In the genomic region with DNA sequence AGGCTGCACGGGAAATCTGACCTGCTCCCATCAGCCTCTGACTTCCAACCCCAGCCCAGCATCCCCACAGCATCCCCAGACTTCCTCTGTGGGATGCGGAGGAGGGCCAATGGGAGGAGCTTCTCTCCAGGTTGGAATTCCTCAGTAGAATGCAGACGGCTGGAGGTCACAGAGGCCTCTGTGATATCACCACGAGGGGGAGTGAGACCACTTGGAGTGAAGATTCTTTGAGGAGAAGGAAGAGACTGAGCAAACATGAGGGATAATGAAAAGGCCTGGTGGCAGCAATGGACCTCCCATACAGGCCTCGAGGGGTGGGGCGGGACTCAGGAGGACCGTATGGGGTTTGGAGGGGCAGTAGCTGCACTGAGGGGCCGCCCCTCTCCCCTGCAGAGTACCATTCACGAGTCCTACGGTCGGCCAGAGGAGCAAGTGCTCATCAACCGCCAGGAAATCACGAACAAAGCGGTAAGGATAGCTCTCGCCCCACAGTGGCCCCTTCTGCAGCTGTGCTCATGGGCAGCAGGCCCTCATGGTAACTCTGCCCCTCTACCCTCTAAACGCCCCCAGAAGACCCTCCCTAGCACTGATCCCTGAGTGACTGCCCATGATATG, we compare ENCODE assay signal across 8 cellular contexts. TPM values are rescaled to one million over a fixed set of nuclear protein-coding genes. Genes with fewer than 3 reads are reported as not detected.
DNase-seq lines count a peak whose midpoint lies in the region; ATAC-seq and TF ChIP-seq lines count a peak whose summit lies in the region.

A gene (plus strand): TSS at position 230 of the 615 bp plus-strand sequence. CDS start 26 bp downstream, at position 256.

- no peak within 1 kb of the TSS for H3K4me3 Mint-ChIP-seq in activated CD4-positive, alpha-beta memory T cell treated with anti-CD3 and anti-CD28 coated beads for 36 hours

- H3K9me3 ChIP-seq in DND-41 (ENCODE audit: insufficient read depth, low read length, severe bottlenecking) = no peaks in the 10 kb centered on the region
- no peaks in the 10 kb centered on the region for H3K9me3 ChIP-seq in mammary epithelial cell (replicated peaks; ENCODE audit: insufficient read depth, low read length)

- H3K36me3 ChIP-seq in DND-41 (ENCODE audit: insufficient read depth, low read length) (no peaks in the 10 kb centered on the region), mammary epithelial cell (ENCODE audit: insufficient read depth, low read length) (peaks cover 3% of the 10 kb centered on the region)

- H3K27me3 Mint-ChIP-seq in activated CD4-positive, alpha-beta memory T cell treated with anti-CD3 and anti-CD28 coated beads for 36 hours = no peaks in the 10 kb centered on the region

- no peaks in the 10 kb centered on the region for H3K79me2 ChIP-seq in DND-41 (ENCODE audit: insufficient read depth, low read length)
- no peaks in the 10 kb centered on the region for H3K79me2 ChIP-seq in mammary epithelial cell (ENCODE audit: insufficient read depth, low read length)

- H3K27me3 ChIP-seq in DND-41 (ENCODE audit: insufficient read depth, low read length, poor library complexity) (no peaks in the 10 kb centered on the region), mammary epithelial cell (ENCODE audit: insufficient read depth, low read length) (no peaks in the 10 kb centered on the region)

- ATAC-seq in DND-41 (ENCODE audit: insufficient read depth, low read depth) = no peak
- no peak for ATAC-seq in stimulated activated naive CD8-positive, alpha-beta T cell treated with anti-CD3 and anti-CD28 coated beads, Interleukin-15, Interleukin-2, amounts not matched to agents 100 U/mL and 50 U/mL, for 24 hours

- H4K20me1 ChIP-seq in DND-41 (ENCODE audit: insufficient read depth, low read length) (no peaks in the 10 kb centered on the region; the same call in 1 of the 2 replicates), mammary epithelial cell (ENCODE audit: insufficient read depth, low read length) (no peaks in the 10 kb centered on the region)

- 84% methylated on average over 11 of the region's 16 CpGs for WGBS in mammary epithelial cell (ENCODE audit: low coverage, missing lambda C conversion rate)

- CTCF ChIA-PET in mammary epithelial cell (lab: Charles Lee; ENCODE audit: low non-redundant PET) = no interaction called here
- CTCF ChIA-PET in activated CD4-positive, alpha-beta memory T cell treated with anti-CD3 and anti-CD28 coated beads for 36 hours (lab: Charles Lee) = interaction anchor here (2.1 to 2.4 kb wide), 2 partner anchors 21 to 44 kb away, joined by 7 to 10 read pairs; a partner anchor contains a TSS

- POLR2A ChIA-PET in activated CD4-positive, alpha-beta memory T cell treated with anti-CD3 and anti-CD28 coated beads for 36 hours (lab: Charles Lee) = no interaction called here

- no peak within 1 kb of the TSS for H3K27ac ChIP-seq in DND-41 (ENCODE audit: low read length)
- no peak within 1 kb of the TSS for H3K27ac ChIP-seq in mammary epithelial cell (ENCODE audit: insufficient read depth, low read depth, low read length)

- no TSS peak for BruUV-seq in mammary epithelial cell (replicated peaks; lab: Mats Ljungman, UMichigan)

- H3K9ac ChIP-seq in DND-41 (ENCODE audit: low read depth, low read length) (no peak within 1 kb of the TSS), mammary epithelial cell (ENCODE audit: insufficient read depth, low read length) (no peak within 1 kb of the TSS)

- H3K4me1 ChIP-seq in DND-41 (ENCODE audit: insufficient read depth, low read length) (peaks cover 8% of the 10 kb centered on the region), mammary epithelial cell (ENCODE audit: insufficient read depth, low read length) (no peaks in the 10 kb centered on the region)

- intact Hi-C loops in mammary epithelial cell (cut with micrococcal nuclease) = no loop called here
- intact Hi-C loops in activated CD4-positive, alpha-beta memory T cell treated with anti-CD3 and anti-CD28 coated beads for 36 hours (cut with micrococcal nuclease) = no loop called here

- H3K9me3 Mint-ChIP-seq in activated CD4-positive, alpha-beta memory T cell treated with anti-CD3 and anti-CD28 coated beads for 36 hours = no peaks in the 10 kb centered on the region

- peak; percentile 49 for TF ChIP-seq CTCF in DND-41 (IDR thresholded peaks at IDR 0.05; ENCODE audit: borderline replicate concordance, extremely low read depth, low read length, poor library complexity, severe bottlenecking)
- peak in 1 of 2 donors; percentile 5 for TF ChIP-seq CTCF in mammary epithelial cell (conservative IDR thresholded peaks at IDR 0.05 in 1 of 2, IDR thresholded peaks at IDR 0.05 in 1 of 2; ENCODE audit: extremely low read depth in 1 of 2, insufficient read depth in 1 of 2, low read depth in 1 of 2, low read length in 2 of 2)

- no peak within 1 kb of the TSS for H3K4me2 ChIP-seq in DND-41 (ENCODE audit: insufficient read depth, low read length)
- H3K4me2 ChIP-seq in mammary epithelial cell (ENCODE audit: insufficient read depth, low read depth, low read length) = no peak within 1 kb of the TSS

- no peak within 1 kb of the TSS for H3K27ac Mint-ChIP-seq in activated CD4-positive, alpha-beta memory T cell treated with anti-CD3 and anti-CD28 coated beads for 36 hours

- H2AFZ ChIP-seq in DND-41 (ENCODE audit: low read depth, low read length) (no peak within 1 kb of the TSS), mammary epithelial cell (ENCODE audit: low read depth, low read length) (no peak within 1 kb of the TSS)

- in situ Hi-C loops in mammary epithelial cell (cut with MboI; ENCODE audit: low sequenced_read_pairs in 2 of 2) = no loop called here

- peaks cover 10% of the 10 kb centered on the region for H3K4me1 Mint-ChIP-seq in activated CD4-positive, alpha-beta memory T cell treated with anti-CD3 and anti-CD28 coated beads for 36 hours (ENCODE audit: low read depth)

- H3K36me3 Mint-ChIP-seq in activated CD4-positive, alpha-beta memory T cell treated with anti-CD3 and anti-CD28 coated beads for 36 hours = no peaks in the 10 kb centered on the region

- DNase-seq in DND-41 (no peak), mammary epithelial cell (peak; percentile 13), myocyte (ENCODE audit: low read depth) (peak; percentile 37), mesenteric fat pad (ENCODE audit: low spot score) (no peak)
- DNase-seq in Jurkat, Clone E6-1 (ENCODE audit: low read depth, low spot score) = peak; percentile 12
- no peak for DNase-seq in stimulated activated naive CD4-positive, alpha-beta T cell treated with Interleukin-2 at 50 U/mL for 16 hours (lab: John Stamatoyannopoulos, UW)
- no peak for DNase-seq in stimulated activated naive CD8-positive, alpha-beta T cell treated with anti-CD3 and anti-CD28 coated beads, Interleukin-15, Interleukin-2, amounts not matched to agents 100 U/mL and 50 U/mL, for 24 hours
- no peak for DNase-seq in activated CD4-positive, alpha-beta memory T cell treated with anti-CD3 and anti-CD28 coated beads for 36 hours

- no peak within 1 kb of the TSS for H3K4me3 ChIP-seq in DND-41 (ENCODE audit: low read depth in 1 of 2, low read length in 2 of 2)
- no peak within 1 kb of the TSS for H3K4me3 ChIP-seq in Jurkat, Clone E6-1 (ENCODE audit: low read length)
- no peak within 1 kb of the TSS for H3K4me3 ChIP-seq in mammary epithelial cell (replicated peaks in 1 of 3; ENCODE audit: insufficient read depth in 1 of 3, low read depth in 2 of 3, low read length in 3 of 3)

- dilution Hi-C loops in mammary epithelial cell (cut with HindIII; ENCODE audit: low sequenced_read_pairs) = no loop called here

RNA-seq across cellular contexts. Expression of the gene that starts here (rescaled TPM):
- polyA plus RNA-seq in Jurkat, Clone E6-1 (2012; ENCODE audit: insufficient read depth, insufficient read length) = not detected
- total RNA-seq in mammary epithelial cell (not detected), myocyte (not detected in 2 replicates), mesenteric fat pad (not detected)
- polyA plus RNA-seq in mammary epithelial cell = not detected
- polyA minus RNA-seq in mammary epithelial cell = not detected
- not detected for polyA plus RNA-seq in myocyte (2012)
- total RNA-seq in activated CD4-positive, alpha-beta memory T cell treated with anti-CD3 and anti-CD28 coated beads for 36 hours = not detected

Comparison
In these comparisons a context has a peak if more than half of its experiments do, and no peak if none do; other contexts are left out.
1. Peak in DNase-seq in mammary epithelial cell; RNA of the gene not detected or under 1 TPM.
2. Peak in DNase-seq in myocyte; RNA of the gene not detected or under 1 TPM.